10 cellular contexts compared by ENCODE assay signal in the genomic region with DNA sequence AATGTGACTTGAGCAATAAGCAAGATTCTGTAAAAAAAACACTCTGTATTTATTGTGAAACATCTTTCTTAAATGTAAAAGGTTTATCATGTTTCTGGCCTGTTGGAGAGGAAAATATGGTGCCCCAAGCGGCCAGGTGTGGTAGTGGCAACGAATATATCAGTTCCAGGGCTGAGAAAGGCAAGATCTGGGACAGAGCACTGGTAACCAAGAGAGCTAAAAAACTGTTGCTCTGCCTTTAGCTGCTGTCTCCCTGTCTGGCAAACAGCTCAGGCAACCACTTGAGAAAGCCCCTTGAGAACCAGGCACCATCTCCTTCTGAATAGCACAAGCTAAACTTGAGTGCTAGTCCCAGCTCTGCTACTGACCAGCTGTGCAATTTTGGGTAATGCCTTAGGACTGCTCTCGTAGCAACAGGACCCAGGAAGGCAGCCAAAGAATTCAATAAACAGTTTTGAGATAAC.
A peak's percentile ranks its signal among the peaks of the same experiment; 100 is the strongest.
DNase-seq lines count a peak whose midpoint lies in the region; ATAC-seq and TF ChIP-seq lines count a peak whose summit lies in the region.
"Had no signal": no experiment of that assay in that cellular context is flagged by ENCODE, and none has a peak within 500 bp of the region (broad histone marks: within the 10 kb centered on the region; RNA-seq: fewer than 3 reads in every experiment).

No MANE protein-coding gene starts in this region.

- H3K9me3 Mint-ChIP-seq in activated naive CD4-positive, alpha-beta T cell treated with anti-CD3 and anti-CD28 coated beads, Interleukin-2, amount 10 ng/mL, durations not matched to agents 7 days and 5 days: peaks cover 5% of the 10 kb centered on the region
- peaks cover 4 to 9% of the 10 kb centered on the region in 2 donors for H3K9me3 Mint-ChIP-seq in activated naive CD4-positive, alpha-beta T cell treated with anti-CD3 and anti-CD28 coated beads, Interleukin-2, amount 50 U/mL, for 72 hours

- H3K27ac Mint-ChIP-seq in activated naive CD4-positive, alpha-beta T cell treated with anti-CD3 and anti-CD28 coated beads, Interleukin-2, amount 10 ng/mL, durations not matched to agents 7 days and 5 days: no peak overlapping the region
- no peak overlapping the region for H3K27ac Mint-ChIP-seq in activated naive CD4-positive, alpha-beta T cell treated with anti-CD3 and anti-CD28 coated beads, Interleukin-2, amount 50 U/mL, for 72 hours
- H3K27ac Mint-ChIP-seq: naive thymus-derived CD8-positive, alpha-beta T cell had no signal

- no peak overlapping the region for H3K9ac ChIP-seq in MM.1S (ENCODE audit: low read length)

- H3F3A ChIP-seq in MM.1S (ENCODE audit: insufficient read depth, low read length): no peaks in the 10 kb centered on the region

- H3K79me2 ChIP-seq in MM.1S (ENCODE audit: low read length): no peaks in the 10 kb centered on the region

- CTCF ChIA-PET in activated naive CD4-positive, alpha-beta T cell treated with anti-CD3 and anti-CD28 coated beads, Interleukin-2, amount 10 ng/mL, durations not matched to agents 7 days and 5 days (lab: Charles Lee): interaction anchor here (1.4 kb wide), 1 partner anchor 41 kb away, joined by 3 read pairs; no protein-coding TSS in a partner anchor

- no peak for ATAC-seq in activated naive CD4-positive, alpha-beta T cell treated with anti-CD3 and anti-CD28 coated beads, Interleukin-2, amount 50 U/mL, for 72 hours
- ATAC-seq in HG02610 (IDR thresholded peaks at IDR 0.05; ENCODE audit: unreplicated experiment): no peak
- ATAC-seq in HG02852 (IDR thresholded peaks at IDR 0.05; ENCODE audit: unreplicated experiment): no peak
- ATAC-seq: naive thymus-derived CD8-positive, alpha-beta T cell had no signal

- H3K4me3 Mint-ChIP-seq in activated naive CD4-positive, alpha-beta T cell treated with anti-CD3 and anti-CD28 coated beads, Interleukin-2, amount 10 ng/mL, durations not matched to agents 7 days and 5 days: no peak overlapping the region
- H3K4me3 Mint-ChIP-seq: central memory CD8-positive, alpha-beta T cell; naive thymus-derived CD8-positive, alpha-beta T cell had no signal

- no peaks in the 10 kb centered on the region for H3K9me2 ChIP-seq in MM.1S (replicated peaks; ENCODE audit: insufficient read depth, low read length)

- no peaks in the 10 kb centered on the region for H3K4me1 Mint-ChIP-seq in activated naive CD4-positive, alpha-beta T cell treated with anti-CD3 and anti-CD28 coated beads, Interleukin-2, amount 10 ng/mL, durations not matched to agents 7 days and 5 days

- no peaks in the 10 kb centered on the region for H3K36me3 ChIP-seq in MM.1S (replicated peaks; ENCODE audit: insufficient read depth, low read length)
- H3K36me3 ChIP-seq in thyroid gland: no peaks in the 10 kb centered on the region
- no peaks in the 10 kb centered on the region for H3K36me3 ChIP-seq in vagina

- intact Hi-C loops in thyroid gland (cut with DNase I): no loop called here
- intact Hi-C loops in vagina (cut with DNase I): no loop called here

- H3K27ac ChIP-seq in MM.1S (ENCODE audit: low read length): no peak overlapping the region
- H3K27ac ChIP-seq in thyroid gland: peak overlapping the region in 1 of 3 donors; percentile 21
- H3K27ac ChIP-seq in vagina: no peak overlapping the region

- H3K27me3 ChIP-seq in MM.1S (replicated peaks; ENCODE audit: insufficient read depth, low read length): no peaks in the 10 kb centered on the region
- no peaks in the 10 kb centered on the region for H3K27me3 ChIP-seq in thyroid gland
- no peaks in the 10 kb centered on the region for H3K27me3 ChIP-seq in vagina

- no peaks in the 10 kb centered on the region for H4K20me1 ChIP-seq in MM.1S (ENCODE audit: insufficient read depth, low read length)

- DNase-seq in activated naive CD4-positive, alpha-beta T cell treated with anti-CD3 and anti-CD28 coated beads, Interleukin-2, amount 10 ng/mL, durations not matched to agents 7 days and 5 days: peak; percentile 26
- no peak for DNase-seq in activated naive CD4-positive, alpha-beta T cell treated with anti-CD3 and anti-CD28 coated beads, Interleukin-2, amount 50 U/mL, for 72 hours (ENCODE audit: low spot score in 2 of 2)
- peak; percentile 29 for DNase-seq in MM.1S
- DNase-seq in epithelial cell of esophagus (ENCODE audit: low read depth): peak; percentile 54
- DNase-seq in thyroid gland: peak; percentile 87
- DNase-seq in vagina (ENCODE audit: extremely low spot score in 2 of 2): no peak
- DNase-seq: naive thymus-derived CD8-positive, alpha-beta T cell had no signal

- no peak overlapping the region for H3K4me3 ChIP-seq in MM.1S (ENCODE audit: low read length)
- no peak overlapping the region for H3K4me3 ChIP-seq in epithelial cell of esophagus (ENCODE audit: low read length)
- no peak overlapping the region for H3K4me3 ChIP-seq in thyroid gland (replicated peaks in 1 of 3)
- H3K4me3 ChIP-seq in vagina: no peak overlapping the region

- no peak overlapping the region for H2AFZ ChIP-seq in MM.1S (ENCODE audit: low read length)

- TF ChIP-seq POLR2A in thyroid gland (IDR thresholded peaks at IDR 0.05) (no peak), vagina (IDR thresholded peaks at IDR 0.05) (no peak)

- H3K4me1 ChIP-seq in MM.1S (ENCODE audit: low read length) (no peaks in the 10 kb centered on the region), thyroid gland (peaks cover 6 to 15% of the 10 kb centered on the region in 2 donors), vagina (peaks cover 8% of the 10 kb centered on the region)

- WGBS in thyroid gland, 2 donors: 13 to 25% methylated on average over 3 of the region's 3 CpGs

- H3K27me3 Mint-ChIP-seq in activated naive CD4-positive, alpha-beta T cell treated with anti-CD3 and anti-CD28 coated beads, Interleukin-2, amount 10 ng/mL, durations not matched to agents 7 days and 5 days: no peaks in the 10 kb centered on the region
- H3K27me3 Mint-ChIP-seq: central memory CD8-positive, alpha-beta T cell; naive thymus-derived CD8-positive, alpha-beta T cell had no signal

- TF ChIP-seq CTCF in MM.1S (IDR thresholded peaks at IDR 0.05; ENCODE audit: low read length) (peak; percentile 75), epithelial cell of esophagus (IDR thresholded peaks at IDR 0.05; ENCODE audit: insufficient read depth, low read depth, low read length, missing control alignments) (peak; percentile 83), thyroid gland (IDR thresholded peaks at IDR 0.05) (peak; percentile 28 to 69 (median 66)), vagina (IDR thresholded peaks at IDR 0.05) (no peak)

- no peaks in the 10 kb centered on the region for H3K9me3 ChIP-seq in MM.1S (replicated peaks; ENCODE audit: insufficient read depth, low read length)
- H3K9me3 ChIP-seq in thyroid gland: no peaks in the 10 kb centered on the region
- H3K9me3 ChIP-seq in vagina: no peaks in the 10 kb centered on the region

- peaks cover 6% of the 10 kb centered on the region for H3K36me3 Mint-ChIP-seq in activated naive CD4-positive, alpha-beta T cell treated with anti-CD3 and anti-CD28 coated beads, Interleukin-2, amount 10 ng/mL, durations not matched to agents 7 days and 5 days
- peaks cover 16% of the 10 kb centered on the region in 2 donors for H3K36me3 Mint-ChIP-seq in activated naive CD4-positive, alpha-beta T cell treated with anti-CD3 and anti-CD28 coated beads, Interleukin-2, amount 50 U/mL, for 72 hours

- no peak overlapping the region for H3K4me2 ChIP-seq in MM.1S (ENCODE audit: low read depth, low read length)

Comparison
In these comparisons a context has a peak if more than half of its experiments do, and no peak if none do; other contexts are left out.
1. DNase-seq: peak in activated naive CD4-positive, alpha-beta T cell treated with anti-CD3 and anti-CD28 coated beads, Interleukin-2, amount 10 ng/mL, durations not matched to agents 7 days and 5 days (single experiment), MM.1S (single experiment), epithelial cell of esophagus (single experiment) and thyroid gland (2 of 2); none in activated naive CD4-positive, alpha-beta T cell treated with anti-CD3 and anti-CD28 coated beads, Interleukin-2, amount 50 U/mL, for 72 hours (0 of 2) and vagina (0 of 2).
2. CTCF ChIP-seq: peak in MM.1S (single experiment), epithelial cell of esophagus (single experiment) and thyroid gland (6 of 6); none in vagina (0 of 3).